Comparison of ENCODE assay signal across 24 cellular contexts in genomic region chr11:127412234-127412633, GRCh38.
"Had no signal": no experiment of that assay in that cellular context is flagged by ENCODE, and none has a peak within 500 bp of the region (broad histone marks: within the 10 kb centered on the region; RNA-seq: fewer than 3 reads in every experiment).

No MANE protein-coding gene starts in this region.

- H3K9ac ChIP-seq: SK-N-SH had no signal

- H3K4me1 ChIP-seq: SJSA1 had no signal

- DNase-seq: Kasumi-1, KG1, MG63, NCI-H1048, NCI-H1417 treated with DMSO at 0.1 percent for 48 hours, NCI-H1436 treated with DMSO at 0.1 percent for 48 hours, NCI-H1694 treated with DMSO at 0.1 percent for 48 hours, NCI-H187 treated with DMSO at 0.1 percent for 48 hours, NCI-H2029, NCI-H2171 treated with DMSO at 0.1 percent for 48 hours, NCI-H2227 treated with DMSO at 0.1 percent for 48 hours, NCI-H446, NCI-H524 treated with DMSO at 0.1 percent for 48 hours, NCI-H526 treated with DMSO at 0.1 percent for 48 hours, NCI-H748 treated with DMSO at 0.1 percent for 48 hours, NCI-H82, PC-9, Right ventricle myocardium superior, SK-N-SH, SW 1271 had no signal

- H3K4me2 ChIP-seq: PC-9, SK-N-SH had no signal

- H3K36me3 ChIP-seq: MG63, SJSA1 had no signal

- H3K9me3 ChIP-seq: MG63, SJSA1, SK-N-SH had no signal

- FAIRE-seq: RCC 7860 had no signal

- H3K4me3 ChIP-seq: MG63, PC-9, SJSA1 had no signal

- H2AFZ ChIP-seq: PC-9 had no signal

- H3K27me3 ChIP-seq: MG63, SJSA1 had no signal

- H3K27ac ChIP-seq: PC-9, RWPE1, SJSA1 had no signal

- ATAC-seq: Panc1 had no signal
